Comparison of ENCODE assay signal across 16 cellular contexts in genomic region chr1:223109581-223110026, GRCh38. TPM values are rescaled to one million over a fixed set of nuclear protein-coding genes. Genes with fewer than 3 reads are reported as not detected.
DNase-seq lines count a peak whose midpoint lies in the region; ATAC-seq, FAIRE-seq and TF ChIP-seq lines count a peak whose summit lies in the region.
"Had no signal": no experiment of that assay in that cellular context is flagged by ENCODE, and none has a peak within 500 bp of the region (broad histone marks: within the 10 kb centered on the region; RNA-seq: fewer than 3 reads in every experiment).

No MANE protein-coding gene starts in this region.

- H3K9me3 Mint-ChIP-seq in activated CD4-positive, alpha-beta T cell treated with anti-CD3 and anti-CD28 coated beads, Interleukin-2, amount 10 ng/mL, durations not matched to agents 7 days and 5 days, result no peaks in the 10 kb centered on the region

- ATAC-seq in pancreas, result peak; percentile 87 to 94 (median 90)
- ATAC-seq: SK-N-SH treated with all-trans-retinoic acid at 6 μM for 48 hours had no signal

- TF ChIP-seq CTCF in pancreas (IDR thresholded peaks at IDR 0.05), result no peak

- H3K4me1 ChIP-seq in duodenal mucosa (ENCODE audit: control insufficient read depth in 1 of 2, insufficient read depth in 2 of 2, low read length in 2 of 2) (peaks cover 8 to 25% of the 10 kb centered on the region in 2 donors), pancreas (peaks cover under 1 to 11% (median 10%) of the 10 kb centered on the region in 3 donors)

- 31 to 36% methylated on average over 3 of the region's 3 CpGs for WGBS in pancreas, 2 donors

- H3K27me3 ChIP-seq in duodenal mucosa (ENCODE audit: control insufficient read depth in 1 of 2, insufficient read depth in 2 of 2, low read length in 2 of 2) (no peaks in the 10 kb centered on the region), pancreas (no peaks in the 10 kb centered on the region), MG63 (no peaks in the 10 kb centered on the region)
- H3K27me3 ChIP-seq: BLaER1 treated with 17β-estradiol and CSF1 and Interleukin-3, amounts not matched to agents 10 nM and 100 nM had no signal

- H3K27ac ChIP-seq in duodenal mucosa (ENCODE audit: low read depth, low read length) (peak overlapping the region; percentile 53), pancreas (peak overlapping the region; percentile 2 to 43 (median 23))
- H3K27ac ChIP-seq: BLaER1 treated with 17β-estradiol and CSF1 and Interleukin-3, amounts not matched to agents 10 nM and 100 nM had no signal

- H3K9me3 ChIP-seq in duodenal mucosa (ENCODE audit: control insufficient read depth in 1 of 2, low read length in 2 of 2) (no peaks in the 10 kb centered on the region), pancreas (no peaks in the 10 kb centered on the region), MG63 (no peaks in the 10 kb centered on the region)
- H3K9me3 ChIP-seq: BLaER1 treated with 17β-estradiol and CSF1 and Interleukin-3, amounts not matched to agents 10 nM and 100 nM had no signal

- POLR2A ChIA-PET in activated CD4-positive, alpha-beta T cell treated with anti-CD3 and anti-CD28 coated beads, Interleukin-2, amount 10 ng/mL, durations not matched to agents 7 days and 5 days (lab: Charles Lee), result no interaction called here

- H3K4me3 Mint-ChIP-seq in activated CD4-positive, alpha-beta T cell treated with anti-CD3 and anti-CD28 coated beads, Interleukin-2, amount 10 ng/mL, durations not matched to agents 7 days and 5 days, result no peak overlapping the region

- intact Hi-C loops in pancreas (cut with DNase I), result no loop called here

- H3K4me3 ChIP-seq in duodenal mucosa (ENCODE audit: low read depth in 1 of 2, low read length in 2 of 2) (no peak overlapping the region), pancreas (no peak overlapping the region), MG63 (no peak overlapping the region)
- H3K4me3 ChIP-seq: BLaER1 treated with 17β-estradiol and CSF1 and Interleukin-3, amounts not matched to agents 10 nM and 100 nM had no signal

- TF ChIP-seq POLR2A in erythroblast (IDR thresholded peaks at IDR 0.05; ENCODE audit: low read length), result no peak

- H3K9ac ChIP-seq in duodenal mucosa (ENCODE audit: low read depth in 1 of 2, low read length in 2 of 2), result no peak overlapping the region
- H3K9ac ChIP-seq: BLaER1 treated with 17β-estradiol and CSF1 and Interleukin-3, amounts not matched to agents 10 nM and 100 nM had no signal

- H3K27ac Mint-ChIP-seq in activated CD4-positive, alpha-beta T cell treated with anti-CD3 and anti-CD28 coated beads, Interleukin-2, amount 10 ng/mL, durations not matched to agents 7 days and 5 days, result no peak overlapping the region

- peak; percentile 18 for DNase-seq in activated CD4-positive, alpha-beta T cell treated with anti-CD3 and anti-CD28 coated beads for 48 hours
- no peak for DNase-seq in activated CD4-positive, alpha-beta T cell treated with anti-CD3 and anti-CD28 coated beads, Interleukin-2, amount 10 ng/mL, durations not matched to agents 7 days and 5 days
- DNase-seq in HuH-7.5 (ENCODE audit: low spot score) (peak; percentile 62), pancreas (peak in 4 of 6 donors; percentile 41 to 70 (median 43)), globus pallidus (ENCODE audit: low spot score) (no peak), erythroblast (lab: John Stamatoyannopoulos, UW) (no peak), MG63 (no peak)
- DNase-seq: activated gamma-delta T cell; stimulated activated naive CD4-positive, alpha-beta T cell treated with Interleukin-2 at 50 U/mL for 16 hours had no signal

- H3K36me3 ChIP-seq in duodenal mucosa (ENCODE audit: control insufficient read depth in 1 of 2, insufficient read depth in 2 of 2, low read length in 2 of 2) (no peaks in the 10 kb centered on the region), pancreas (no peaks in the 10 kb centered on the region), MG63 (no peaks in the 10 kb centered on the region)

- peaks cover 2% of the 10 kb centered on the region for H3K4me1 Mint-ChIP-seq in activated CD4-positive, alpha-beta T cell treated with anti-CD3 and anti-CD28 coated beads, Interleukin-2, amount 10 ng/mL, durations not matched to agents 7 days and 5 days

- H3K27me3 Mint-ChIP-seq in activated CD4-positive, alpha-beta T cell treated with anti-CD3 and anti-CD28 coated beads, Interleukin-2, amount 10 ng/mL, durations not matched to agents 7 days and 5 days, result no peaks in the 10 kb centered on the region

- no peak for FAIRE-seq in pancreas (lab: Jason Lieb, UNC)
- FAIRE-seq: astrocyte, GM19239, keratinocyte had no signal

- no peaks in the 10 kb centered on the region for H3K36me3 Mint-ChIP-seq in activated CD4-positive, alpha-beta T cell treated with anti-CD3 and anti-CD28 coated beads, Interleukin-2, amount 10 ng/mL, durations not matched to agents 7 days and 5 days (ENCODE audit: low read depth)

- CTCF ChIA-PET in activated CD4-positive, alpha-beta T cell treated with anti-CD3 and anti-CD28 coated beads, Interleukin-2, amount 10 ng/mL, durations not matched to agents 7 days and 5 days (lab: Charles Lee), result no interaction called here

RNA-seq across cellular contexts. Expression of gene TLR5, which starts 33.4 kb away (rescaled TPM):
- 1 to 10 TPM in 1 of 2 experiments, under 1 TPM in 1; 0.58 to 1.0 TPM for total RNA-seq in activated CD4-positive, alpha-beta T cell treated with anti-CD3 and anti-CD28 coated beads, Interleukin-2, amount 10 ng/mL, durations not matched to agents 7 days and 5 days
- 10 to 100 TPM in 1 of 6 donors, 1 to 10 TPM in 5; 2.4 to 15.2 (median 4.8) TPM for total RNA-seq in pancreas
- 1 to 10 TPM; 2.9 to 4.8 TPM for polyA plus RNA-seq in pancreas
- 0.30 and 0.33 TPM in 2 replicates for total RNA-seq in MG63 (2014; rRNA removed; shearing (Covaris generic); ENCODE audit: low replicate concordance)
- total RNA-seq: A172 had no signal

Comparison
In these comparisons a context has a peak if more than half of its experiments do, and no peak if none do; other contexts are left out.
1. DNase-seq: peak in activated CD4-positive, alpha-beta T cell treated with anti-CD3 and anti-CD28 coated beads for 48 hours (single experiment), HuH-7.5 (single experiment) and pancreas (4 of 6); none in activated CD4-positive, alpha-beta T cell treated with anti-CD3 and anti-CD28 coated beads, Interleukin-2, amount 10 ng/mL, durations not matched to agents 7 days and 5 days (single experiment), globus pallidus (single experiment), erythroblast (0 of 2) and MG63 (single experiment).